23 cellular contexts compared by ENCODE assay signal in the genomic region with DNA sequence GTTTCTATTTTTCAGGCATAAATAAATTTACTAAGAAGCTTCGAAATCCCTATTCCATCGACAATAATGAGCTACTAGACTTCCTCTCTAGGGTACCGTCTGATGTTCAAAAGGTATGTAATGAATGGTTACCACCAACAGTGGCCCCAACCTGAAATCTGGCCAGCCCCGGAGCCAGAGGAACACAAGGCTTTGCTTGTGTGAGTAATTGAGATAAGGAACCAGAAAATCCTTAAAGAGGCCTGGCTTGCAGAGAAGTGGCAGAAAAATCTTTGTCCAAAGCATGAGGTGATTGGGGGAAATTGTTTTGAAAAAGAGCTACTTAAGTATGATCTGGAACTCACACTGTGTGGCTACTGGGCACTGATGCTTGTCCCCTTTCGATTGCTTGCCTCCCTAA.
"Had no signal": no experiment of that assay in that cellular context is flagged by ENCODE, and none has a peak within 500 bp of the region (broad histone marks: within the 10 kb centered on the region; RNA-seq: fewer than 3 reads in every experiment).

No MANE protein-coding gene starts in this region.

- H3K27ac Mint-ChIP-seq: naive thymus-derived CD8-positive, alpha-beta T cell; progenitor cell of endocrine pancreas; stimulated activated effector memory CD8-positive, alpha-beta T cell treated with anti-CD3 and anti-CD28 coated beads, Interleukin-12 subunit alpha, Interleukin-12 subunit beta, amount 100 ng/mL, for 72 hours; stimulated activated naive CD8-positive, alpha-beta T cell treated with anti-CD3 and anti-CD28 coated beads, Interleukin-15, amount 100 ng/mL, for 72 hours had no signal

- H3K4me2 ChIP-seq: hepatocyte had no signal

- H3K4me3 ChIP-seq: heart right ventricle, hepatocyte, left lung, lung, ovary, right atrium auricular region, skin epidermis, tibial nerve, upper lobe of left lung, vagina had no signal

- H3K4me3 Mint-ChIP-seq: naive thymus-derived CD8-positive, alpha-beta T cell; stimulated activated effector memory CD8-positive, alpha-beta T cell treated with anti-CD3 and anti-CD28 coated beads, Interleukin-12 subunit alpha, Interleukin-12 subunit beta, amount 100 ng/mL, for 72 hours; stimulated activated naive CD8-positive, alpha-beta T cell treated with anti-CD3 and anti-CD28 coated beads, Interleukin-15, amount 100 ng/mL, for 72 hours had no signal

- ATAC-seq: heart right ventricle; left colon; left lung; naive thymus-derived CD8-positive, alpha-beta T cell; sciatic nerve; stimulated activated effector memory CD8-positive, alpha-beta T cell treated with anti-CD3 and anti-CD28 coated beads, Interleukin-12 subunit alpha, Interleukin-12 subunit beta, amount 100 ng/mL, for 72 hours; stimulated activated naive CD8-positive, alpha-beta T cell treated with anti-CD3 and anti-CD28 coated beads, Interleukin-15, amount 100 ng/mL, for 72 hours had no signal

- H3K79me2 ChIP-seq: hepatocyte had no signal

- H3K4me1 ChIP-seq: heart right ventricle, left lung, right atrium auricular region, upper lobe of left lung, vagina had no signal

- DNase-seq: heart right ventricle; kidney; left colon; left lung; naive thymus-derived CD8-positive, alpha-beta T cell; ovary; stimulated activated CD4-positive, alpha-beta T cell treated with anti-CD3 and anti-CD28 coated beads, Interleukin-12 subunit alpha, Interleukin-12 subunit beta, amount 100 ng/mL, for 4 hours; stimulated activated CD4-positive, alpha-beta T cell treated with anti-CD3 and anti-CD28 coated beads, Interleukin-15, amount 100 ng/mL, for 24 hours; stimulated activated CD4-positive, alpha-beta T cell treated with anti-CD3 and anti-CD28 coated beads, Interleukin-2, amount 100 ng/mL, for 24 hours; stimulated activated CD4-positive, alpha-beta T cell treated with anti-CD3 and anti-CD28 coated beads, Interleukin-4, amount 100 ng/mL, for 24 hours; stimulated activated naive CD4-positive, alpha-beta T cell treated with Interleukin-2 at 50 U/mL for 16 hours; stimulated activated naive CD8-positive, alpha-beta T cell treated with anti-CD3 and anti-CD28 coated beads, Interleukin-15, amount 100 ng/mL, for 72 hours; substantia nigra; upper lobe of left lung had no signal

- H3K9me3 ChIP-seq: heart right ventricle, left lung, ovary, right atrium auricular region, tibial nerve, upper lobe of left lung, vagina had no signal

- H3K27ac ChIP-seq: heart right ventricle, hepatocyte, left lung, ovary, right atrium auricular region, skin epidermis, tibial nerve, upper lobe of left lung, vagina had no signal

- H3K4me1 Mint-ChIP-seq: naive thymus-derived CD8-positive, alpha-beta T cell; stimulated activated effector memory CD8-positive, alpha-beta T cell treated with anti-CD3 and anti-CD28 coated beads, Interleukin-12 subunit alpha, Interleukin-12 subunit beta, amount 100 ng/mL, for 72 hours; stimulated activated naive CD8-positive, alpha-beta T cell treated with anti-CD3 and anti-CD28 coated beads, Interleukin-15, amount 100 ng/mL, for 72 hours had no signal

- H3K9me3 Mint-ChIP-seq: stimulated activated effector memory CD8-positive, alpha-beta T cell treated with anti-CD3 and anti-CD28 coated beads, Interleukin-12 subunit alpha, Interleukin-12 subunit beta, amount 100 ng/mL, for 72 hours had no signal

- H3K27me3 Mint-ChIP-seq: naive thymus-derived CD8-positive, alpha-beta T cell; progenitor cell of endocrine pancreas; stimulated activated naive CD8-positive, alpha-beta T cell treated with anti-CD3 and anti-CD28 coated beads, Interleukin-15, amount 100 ng/mL, for 72 hours had no signal

- H3K27me3 ChIP-seq: hepatocyte, left lung, ovary, right atrium auricular region, tibial nerve, upper lobe of left lung, vagina had no signal

- H3K36me3 ChIP-seq: ovary, right atrium auricular region, tibial nerve, vagina had no signal
